23 cellular contexts compared by ENCODE assay signal in genomic region chr1:53893999-53894636, GRCh38. TPM values are rescaled to one million over a fixed set of nuclear protein-coding genes. Genes with fewer than 3 reads are reported as not detected.
A peak's percentile ranks its signal among the peaks of the same experiment; 100 is the strongest.
DNase-seq lines count a peak whose midpoint lies in the region; ATAC-seq, FAIRE-seq and TF ChIP-seq lines count a peak whose summit lies in the region.
"Had no signal": no experiment of that assay in that cellular context is flagged by ENCODE, and none has a peak within 500 bp of the region (broad histone marks: within the 10 kb centered on the region; RNA-seq: fewer than 3 reads in every experiment).

TSS of gene DIO1 (plus strand) at chr1:53894187. CDS start at chr1:53894211, 24 bp downstream.

- H3K27me3 ChIP-seq in K562 (ENCODE audit: control insufficient read depth in 2 of 2, insufficient read depth in 2 of 2, low read length in 2 of 2): no peaks in the 10 kb centered on the region
- H3K27me3 ChIP-seq: gastrocnemius medialis, MG63, stomach had no signal

- no peak for FAIRE-seq in K562 (lab: Jason Lieb, UNC)
- FAIRE-seq: GM18507 had no signal

- H3K9me3 Mint-ChIP-seq in nephron progenitor cell: no peaks in the 10 kb centered on the region
- H3K9me3 Mint-ChIP-seq: activated T-helper 1 cell treated with anti-CD3 and anti-CD28 coated beads, Interleukin-12 subunit alpha, Interleukin-12 subunit beta, Interleukin-2, Interleukin-4 antibody, amounts not matched to agents 30 ng/mL and 10 ng/mL and 1 ng/mL, durations not matched to agents 14 hours and 24 hours and 36 hours; immature natural killer cell; T-helper 1 cell treated with Interleukin-12 subunit alpha and Interleukin-12 subunit beta and Interleukin-4 antibody, amounts not matched to agents 30 μg/mL and 1 μg/mL, for 36 hours had no signal

- H3K9me3 ChIP-seq in K562 (replicated peaks; ENCODE audit: control insufficient read depth, insufficient read depth, low read depth, low read length): no peaks in the 10 kb centered on the region
- H3K9me3 ChIP-seq: gastrocnemius medialis, MG63, stomach had no signal

- H4K20me1 ChIP-seq in K562 (replicated peaks; ENCODE audit: control insufficient read depth, insufficient read depth, low read length): no peaks in the 10 kb centered on the region

- peaks cover 72% of the 10 kb centered on the region for H3K4me1 Mint-ChIP-seq in nephron progenitor cell

- BruUV-seq in K562 (replicated peaks; lab: Mats Ljungman, UMichigan): no TSS peak

- no peak within 1 kb of the TSS for H3K27ac ChIP-seq in K562 (ENCODE audit: extremely low read depth, low read depth, low read length)
- H3K27ac ChIP-seq: 22Rv1 had no signal

- no peaks in the 10 kb centered on the region for H3K36me3 Mint-ChIP-seq in nephron progenitor cell (ENCODE audit: low read depth)

- 49% methylated on average over 12 of the region's 14 CpGs for WGBS in K562 (ENCODE audit: insufficient coverage, low coverage, missing lambda C conversion rate)

- no peaks in the 10 kb centered on the region for H3K36me3 ChIP-seq in K562 (ENCODE audit: control insufficient read depth, insufficient read depth, low read length)
- H3K36me3 ChIP-seq: gastrocnemius medialis, MG63, stomach had no signal

- no peak for TF ChIP-seq POLR2A in K562 (conservative IDR thresholded peaks at IDR 0.05)

- H3K27me3 Mint-ChIP-seq in nephron progenitor cell (ENCODE audit: low read depth, poor library complexity): peaks cover 15% of the 10 kb centered on the region

- DNase-seq in DMS79 treated with DMSO at 0.1 percent for 48 hours (lab: John Stamatoyannopoulos, UW) (peak; percentile 44), DMS79 (lab: John Stamatoyannopoulos, UW) (no peak), GM10248 (ENCODE audit: extremely low spot score) (peak; percentile 34), K562 (ENCODE audit: extremely low read depth in 1 of 4, low spot score in 3 of 4) (no peak), nephron progenitor cell (peak; percentile 16), G401 (ENCODE audit: low spot score) (no peak), NOMO-1 (lab: John Stamatoyannopoulos, UW; ENCODE audit: unreplicated experiment in 2 of 2) (no peak), GF-D8 (lab: John Stamatoyannopoulos, UW) (no peak)
- DNase-seq: activated CD4-positive, alpha-beta T cell treated with anti-CD3 and anti-CD28 coated beads for 4 hours; anterior cingulate cortex; gastrocnemius medialis; immature natural killer cell; MG63; NCI-H2029; occipital lobe; stomach had no signal

- POLR2A ChIA-PET in GM10248 (lab: Yijun Ruan, JAX) (no interaction called here), K562 (lab: Yijun Ruan, JAX) (interaction anchor here (1.6 kb wide), 1 partner anchor 16 kb away, joined by 4 read pairs; no protein-coding TSS in a partner anchor)

- CTCF ChIA-PET in GM10248 (lab: Yijun Ruan, JAX) (interaction anchor here (1.2 to 2.5 kb wide), 3 partner anchors 10 to 17 kb away, joined by 4 to 16 read pairs (median 4); no protein-coding TSS in a partner anchor), K562 (lab: Yijun Ruan, JAX; ENCODE audit: low intra/inter-chr PET ratio) (no interaction called here)

- no peak for TF ChIP-seq EP300 in K562 (IDR thresholded peaks at IDR 0.05; ENCODE audit: low read length)

- H3K9me1 ChIP-seq in K562 (ENCODE audit: control insufficient read depth, insufficient read depth, low read length): no peaks in the 10 kb centered on the region

- no peak within 1 kb of the TSS for H3K4me2 ChIP-seq in K562 (ENCODE audit: insufficient read depth, low read length)

- peaks cover 15 to 22% of the 10 kb centered on the region in 2 experiments; a peak in 4 of 5 replicates for H3K4me1 ChIP-seq in K562 (replicated peaks in 1 of 2; ENCODE audit: control insufficient read depth in 2 of 2, insufficient read depth in 2 of 2, low read length in 2 of 2)

- no peak within 1 kb of the TSS for H3K4me3 Mint-ChIP-seq in nephron progenitor cell
- H3K4me3 Mint-ChIP-seq: activated T-helper 1 cell treated with anti-CD3 and anti-CD28 coated beads, Interleukin-12 subunit alpha, Interleukin-12 subunit beta, Interleukin-2, Interleukin-4 antibody, amounts not matched to agents 30 ng/mL and 10 ng/mL and 1 ng/mL, durations not matched to agents 14 hours and 24 hours and 36 hours; immature natural killer cell; T-helper 1 cell treated with Interleukin-12 subunit alpha and Interleukin-12 subunit beta and Interleukin-4 antibody, amounts not matched to agents 30 μg/mL and 1 μg/mL, for 36 hours had no signal

- no peak within 1 kb of the TSS for H3K4me3 ChIP-seq in K562
- H3K4me3 ChIP-seq: gastrocnemius medialis, MG63, skin epidermis, stomach had no signal

- in situ Hi-C loops in K562 (cut with MboI) (no loop called here), G401 (cut with HindIII; ENCODE audit: low sequenced_read_pairs) (no loop called here)

- TF ChIP-seq CTCF in GM10248 (IDR thresholded peaks at IDR 0.05; ENCODE audit: control extremely low read depth, extremely low read depth, low read depth, missing control alignments) (no peak), K562 (IDR thresholded peaks at IDR 0.05 in 2 of 3, conservative IDR thresholded peaks at IDR 0.05 in 1 of 3; ENCODE audit: insufficient read depth in 2 of 3, low read depth in 1 of 3, low read length in 3 of 3) (no peak), nephron progenitor cell (IDR thresholded peaks at IDR 0.05) (no peak)

- peak within 1 kb of the TSS; percentile 53 for H2AFZ ChIP-seq in K562 (ENCODE audit: low read depth, low read length)

- 0 out of 3 replicates have a peak, but pooled peaks cover 2% of the 10 kb centered on the region for H3K79me2 ChIP-seq in K562 (ENCODE audit: control insufficient read depth, insufficient read depth, low read length)

- peak within 1 kb of the TSS; percentile 35 for H3K27ac Mint-ChIP-seq in nephron progenitor cell
- H3K27ac Mint-ChIP-seq: activated T-helper 1 cell treated with anti-CD3 and anti-CD28 coated beads, Interleukin-12 subunit alpha, Interleukin-12 subunit beta, Interleukin-2, Interleukin-4 antibody, amounts not matched to agents 30 ng/mL and 10 ng/mL and 1 ng/mL, durations not matched to agents 14 hours and 24 hours and 36 hours; T-helper 1 cell treated with Interleukin-12 subunit alpha and Interleukin-12 subunit beta and Interleukin-4 antibody, amounts not matched to agents 30 μg/mL and 1 μg/mL, for 36 hours had no signal

- H3K9ac ChIP-seq in K562 (ENCODE audit: insufficient read depth in 1 of 2, low read depth in 2 of 2, low read length in 2 of 2): no peak within 1 kb of the TSS

- intact Hi-C loops in K562 (cut with micrococcal nuclease): no loop called here

- TF ChIP-seq RAD21 in K562 (CRISPR knock-in tag; conservative IDR thresholded peaks at IDR 0.05 in 1 of 2, IDR thresholded peaks at IDR 0.05 in 1 of 2): no peak

- no peak for ATAC-seq in K562
- ATAC-seq: gastrocnemius medialis had no signal

TF ChIP-seq in K562, 482 proteins besides CTCF, POLR2A, EP300 and RAD21:
- TF ChIP-seq FOXJ3 (CRISPR knock-in tag; IDR thresholded peaks at IDR 0.05) (no peak), ZZZ3 (IDR thresholded peaks at IDR 0.05) (no peak), RBM25 (IDR thresholded peaks at IDR 0.05; ENCODE audit: low read depth, low read length, severe bottlenecking) (no peak), SMAD1 (IDR thresholded peaks at IDR 0.05; ENCODE audit: low read depth, low read length, partially characterized antibody) (no peak)
- TF ChIP-seq, protein P1, sequence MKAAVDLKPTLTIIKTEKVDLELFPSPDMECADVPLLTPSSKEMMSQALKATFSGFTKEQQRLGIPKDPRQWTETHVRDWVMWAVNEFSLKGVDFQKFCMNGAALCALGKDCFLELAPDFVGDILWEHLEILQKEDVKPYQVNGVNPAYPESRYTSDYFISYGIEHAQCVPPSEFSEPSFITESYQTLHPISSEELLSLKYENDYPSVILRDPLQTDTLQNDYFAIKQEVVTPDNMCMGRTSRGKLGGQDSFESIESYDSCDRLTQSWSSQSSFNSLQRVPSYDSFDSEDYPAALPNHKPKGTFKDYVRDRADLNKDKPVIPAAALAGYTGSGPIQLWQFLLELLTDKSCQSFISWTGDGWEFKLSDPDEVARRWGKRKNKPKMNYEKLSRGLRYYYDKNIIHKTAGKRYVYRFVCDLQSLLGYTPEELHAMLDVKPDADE (conservative IDR thresholded peaks at IDR 0.05; ENCODE audit: control insufficient read depth, low read depth, low read length): no peak
TF ChIP-seq in K562: peak in this region for 0.

RNA-seq across cellular contexts. Expression of gene DIO1, which starts in this region (rescaled TPM):
- not detected in 2 replicates for total RNA-seq in K562 (2011; cell fraction: chromatin; rRNA removed; ENCODE audit: low replicate concordance)
- total RNA-seq in K562 (2011; cell fraction: nucleolus; rRNA removed): not detected in 2 replicates
- total RNA-seq in K562 (2011; cell fraction: nucleoplasm; rRNA removed): not detected in 2 replicates
- total RNA-seq in K562 (2014; rRNA removed) (not detected in 2 replicates), K562 (2014; rRNA removed; fragmentation: Illumina TruSeq; extraction: Trizol) (not detected in 2 replicates), K562 (2015; rRNA removed; fragmentation: Illumina TruSeq; extraction: Trizol) (not detected in 2 replicates), K562 (2021) (not detected in 2 replicates)
- polyA plus RNA-seq in K562 (2011; rRNA removed) (not detected in 2 replicates), K562 (2014; fragmentation: Illumina TruSeq; extraction: Trizol) (not detected in 2 replicates), K562 (2014; fragmentation: Nextera tagmentation; extraction: Ambion mirVana) (not detected), K562 (2014; rRNA removed) (not detected in 2 replicates)
- polyA plus RNA-seq in K562 (2011; cell fraction: cytosol; rRNA removed): not detected in 2 replicates
- polyA plus RNA-seq in K562 (2011; cell fraction: nucleus; rRNA removed): not detected in 2 replicates
- 0.07 TPM in 1 of 2 replicates, not detected in the other for polyA plus RNA-seq in K562 (2012)
- not detected in 2 replicates for polyA minus RNA-seq in K562 (2011; rRNA and poly(A)+ RNA removed)
- polyA minus RNA-seq in K562 (2011; cell fraction: cytosol; rRNA and poly(A)+ RNA removed): not detected in 2 replicates
- polyA minus RNA-seq in K562 (2011; cell fraction: nucleus; rRNA and poly(A)+ RNA removed): 0.78 TPM in 1 of 2 replicates, not detected in the other
- total RNA-seq in G401 (2014; rRNA removed; shearing (Covaris generic)): not detected in 2 replicates
- total RNA-seq: activated T-helper 1 cell treated with anti-CD3 and anti-CD28 coated beads, Interleukin-12 subunit alpha, Interleukin-12 subunit beta, Interleukin-2, Interleukin-4 antibody, amounts not matched to agents 30 ng/mL and 10 ng/mL and 1 ng/mL, durations not matched to agents 14 hours and 24 hours and 36 hours; chondrocyte; gastrocnemius medialis; mesenteric fat pad; occipital lobe; stomach had no signal
- polyA plus RNA-seq: stomach had no signal

Comparison
In these comparisons a context has a peak if more than half of its experiments do, and no peak if none do; other contexts are left out.
1. DNase-seq: peak in DMS79 treated with DMSO at 0.1 percent for 48 hours (single experiment), GM10248 (single experiment) and nephron progenitor cell (single experiment); none in DMS79 (single experiment), K562 (0 of 4), G401 (single experiment), NOMO-1 (0 of 2) and GF-D8 (single experiment).